12 cellular contexts compared by ENCODE assay signal in the genomic region with DNA sequence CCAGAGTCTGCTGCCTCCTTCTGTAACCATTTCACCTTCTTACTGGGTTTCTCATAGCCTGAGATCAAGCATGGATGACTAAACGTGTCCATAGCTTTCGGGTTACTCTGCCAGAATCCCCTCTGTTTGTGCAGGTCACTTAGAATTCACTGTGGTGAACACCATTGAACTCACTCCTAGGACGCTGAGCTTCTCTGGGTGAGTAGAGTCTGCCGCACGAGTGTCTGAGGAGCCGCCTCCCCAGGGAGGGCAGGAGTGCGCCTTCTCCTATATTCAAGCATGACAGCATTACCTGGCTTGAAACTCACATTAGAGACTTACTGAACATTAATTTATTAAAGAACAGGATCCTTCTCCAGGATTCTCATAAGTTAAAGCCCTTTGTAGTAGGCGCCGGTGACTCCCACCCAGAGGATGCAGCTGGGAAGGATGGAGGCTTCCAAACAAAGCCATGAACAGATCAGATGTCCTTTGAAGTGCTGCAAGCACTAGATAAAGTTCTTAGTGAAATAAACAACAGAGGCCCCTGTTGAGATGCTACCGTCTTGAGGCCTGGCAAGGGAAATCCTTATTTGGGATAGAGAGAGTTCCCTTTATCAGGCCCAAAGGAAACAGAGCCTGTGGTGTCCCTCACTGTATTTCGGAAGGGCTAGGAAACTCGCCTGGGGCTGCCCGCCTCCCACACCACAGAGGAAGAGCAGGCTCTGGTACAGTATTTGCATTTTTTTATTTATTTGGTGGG.
DNase-seq lines count a peak whose midpoint lies in the region; ATAC-seq, FAIRE-seq and TF ChIP-seq lines count a peak whose summit lies in the region.
"Had no signal": no experiment of that assay in that cellular context is flagged by ENCODE, and none has a peak within 500 bp of the region (broad histone marks: within the 10 kb centered on the region; RNA-seq: fewer than 3 reads in every experiment).

No MANE protein-coding gene starts in this region.

- CTCF ChIA-PET in A549 (lab: Yijun Ruan, JAX) = interaction anchor here (0.9 to 1.8 kb wide), 3 partner anchors 11 to 231 kb away, joined by 3 to 6 read pairs (median 3); no protein-coding TSS in a partner anchor
- CTCF ChIA-PET in HEK293T (lab: Yijun Ruan, JAX) = no interaction called here
- CTCF ChIA-PET in activated CD8-positive, alpha-beta T cell treated with anti-CD3 and anti-CD28 coated beads for 36 hours (lab: Charles Lee) = interaction anchor here (0.8 to 3.2 kb wide), 3 partner anchors 9 to 62 kb away, joined by 3 to 11 read pairs (median 4); no protein-coding TSS in a partner anchor

- POLR2A ChIA-PET in A549 (lab: Yijun Ruan, JAX) (no interaction called here), HEK293T (lab: Yijun Ruan, JAX) (no interaction called here)
- POLR2A ChIA-PET in activated CD8-positive, alpha-beta T cell treated with anti-CD3 and anti-CD28 coated beads for 36 hours (lab: Charles Lee) = interaction anchor here (0.9 to 1.3 kb wide), 5 partner anchors 9 to 145 kb away, joined by 3 to 4 read pairs (median 3); no protein-coding TSS in a partner anchor

- WGBS in A549 (ENCODE audit: missing lambda C conversion rate) = 85% methylated on average over 13 of the region's 13 CpGs

- peaks cover 100% of the 10 kb centered on the region for H3K4me1 ChIP-seq in A549
- H3K4me1 ChIP-seq: colonic mucosa, HAP-1 had no signal

- H3K9me3 Mint-ChIP-seq in activated CD8-positive, alpha-beta T cell treated with anti-CD3 and anti-CD28 coated beads for 36 hours = no peaks in the 10 kb centered on the region

- peaks cover 3% of the 10 kb centered on the region for H3K36me3 Mint-ChIP-seq in activated CD8-positive, alpha-beta T cell treated with anti-CD3 and anti-CD28 coated beads for 36 hours (ENCODE audit: low read depth)

- no peak for TF ChIP-seq EP300 in A549 (IDR thresholded peaks at IDR 0.05)

- no peak overlapping the region for H3K4me3 Mint-ChIP-seq in activated CD8-positive, alpha-beta T cell treated with anti-CD3 and anti-CD28 coated beads for 36 hours

- TF ChIP-seq RAD21 in A549 (conservative IDR thresholded peaks at IDR 0.05 in 1 of 2, IDR thresholded peaks at IDR 0.05 in 1 of 2) = no peak

- H3K27ac ChIP-seq in A549 = peak overlapping the region; percentile 77 to 88

- FAIRE-seq in A549 (lab: Jason Lieb, UNC) = no peak

- no peak for TF ChIP-seq POLR2A in A549 (IDR thresholded peaks at IDR 0.05; ENCODE audit: low read length)

- H3K9me3 ChIP-seq in A549 = no peaks in the 10 kb centered on the region
- H3K9me3 ChIP-seq: colonic mucosa, HAP-1 had no signal

- intact Hi-C loops in activated CD8-positive, alpha-beta T cell treated with anti-CD3 and anti-CD28 coated beads for 36 hours (cut with micrococcal nuclease) = loop anchor here (5.0 kb wide), 1 partner anchor 83 kb away; no protein-coding TSS in a partner anchor
- intact Hi-C loops in posterior cingulate gyrus (cut with DNase I) = loop anchor here (10.0 kb wide), 1 partner anchor 100 kb away; no protein-coding TSS in a partner anchor

- peak overlapping the region; percentile 68 for H3K4me2 ChIP-seq in A549

- DNase-seq in A549 (ENCODE audit: low read depth in 1 of 2, low spot score in 1 of 2) (no peak), HEK293T (ENCODE audit: extremely low spot score) (peak; percentile 46), iris pigment epithelial cell (ENCODE audit: low read depth) (peak; percentile 69), DMS53 (lab: John Stamatoyannopoulos, UW) (no peak), posterior cingulate gyrus (no peak), NCI-H82 treated with DMSO at 0.1 percent for 48 hours (lab: John Stamatoyannopoulos, UW; ENCODE audit: unreplicated experiment) (no peak)
- DNase-seq in activated CD8-positive, alpha-beta T cell treated with anti-CD3 and anti-CD28 coated beads for 36 hours = no peak
- DNase-seq: activated CD8-positive, alpha-beta memory T cell treated with anti-CD3 and anti-CD28 coated beads for 24 hours; colonic mucosa; islet precursor cell had no signal

- ATAC-seq in A549 (no peak), GM21381 (IDR thresholded peaks at IDR 0.05; ENCODE audit: unreplicated experiment) (no peak)
- ATAC-seq in activated CD8-positive, alpha-beta T cell treated with anti-CD3 and anti-CD28 coated beads for 36 hours = no peak

- TF ChIP-seq CTCF in A549 (IDR thresholded peaks at IDR 0.05) = no peak
- no peak for TF ChIP-seq CTCF in activated CD8-positive, alpha-beta T cell treated with anti-CD3 and anti-CD28 coated beads for 36 hours (IDR thresholded peaks at IDR 0.05)

- no peak overlapping the region for H3K4me3 ChIP-seq in A549
- H3K4me3 ChIP-seq: colonic mucosa, HAP-1 had no signal

- H3K27me3 Mint-ChIP-seq in activated CD8-positive, alpha-beta T cell treated with anti-CD3 and anti-CD28 coated beads for 36 hours = no peaks in the 10 kb centered on the region

- H3K27ac Mint-ChIP-seq in activated CD8-positive, alpha-beta T cell treated with anti-CD3 and anti-CD28 coated beads for 36 hours = peak overlapping the region; percentile 96

- peaks cover 63% of the 10 kb centered on the region for H3K4me1 Mint-ChIP-seq in activated CD8-positive, alpha-beta T cell treated with anti-CD3 and anti-CD28 coated beads for 36 hours (ENCODE audit: low read depth)

TF ChIP-seq in A549, 52 proteins besides CTCF, POLR2A, EP300 and RAD21:
- TF ChIP-seq, protein P1, sequence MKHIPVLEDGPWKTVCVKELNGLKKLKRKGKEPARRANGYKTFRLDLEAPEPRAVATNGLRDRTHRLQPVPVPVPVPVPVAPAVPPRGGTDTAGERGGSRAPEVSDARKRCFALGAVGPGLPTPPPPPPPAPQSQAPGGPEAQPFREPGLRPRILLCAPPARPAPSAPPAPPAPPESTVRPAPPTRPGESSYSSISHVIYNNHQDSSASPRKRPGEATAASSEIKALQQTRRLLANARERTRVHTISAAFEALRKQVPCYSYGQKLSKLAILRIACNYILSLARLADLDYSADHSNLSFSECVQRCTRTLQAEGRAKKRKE (CRISPR knock-in tag; IDR thresholded peaks at IDR 0.05; ENCODE audit: low read depth) = no peak
- TF ChIP-seq HOXB5 (CRISPR knock-in tag; IDR thresholded peaks at IDR 0.05) = no peak
TF ChIP-seq in A549: peak in this region for 0.

TF ChIP-seq in HEK293T, 16 proteins besides CTCF, POLR2A, EP300 and RAD21:
- TF ChIP-seq FOXA1 (IDR thresholded peaks at IDR 0.05) = no peak
- TF ChIP-seq LEF1 (IDR thresholded peaks at IDR 0.05; ENCODE audit: borderline replicate concordance) = no peak
- TF ChIP-seq SUZ12 (IDR thresholded peaks at IDR 0.05) = no peak
- TF ChIP-seq CTBP1 (IDR thresholded peaks at IDR 0.05; ENCODE audit: borderline replicate concordance) = no peak
- no peak for TF ChIP-seq FOXM1 (IDR thresholded peaks at IDR 0.05; ENCODE audit: borderline replicate concordance)
- TF ChIP-seq BHLHE40 (IDR thresholded peaks at IDR 0.05; ENCODE audit: borderline replicate concordance) = no peak
- TF ChIP-seq ELF4 (IDR thresholded peaks at IDR 0.05) = no peak
- TF ChIP-seq NFRKB (IDR thresholded peaks at IDR 0.05) = no peak
- no peak for TF ChIP-seq FOXK2 (IDR thresholded peaks at IDR 0.05)
- TF ChIP-seq L3MBTL2 (conservative IDR thresholded peaks at IDR 0.05) = no peak
- TF ChIP-seq ARNT (IDR thresholded peaks at IDR 0.05) = no peak
- no peak for TF ChIP-seq TARDBP (IDR thresholded peaks at IDR 0.05)
- TF ChIP-seq SP1 (IDR thresholded peaks at IDR 0.05) = no peak

Comparison
In these comparisons a context has a peak if more than half of its experiments do, and no peak if none do; other contexts are left out.
1. DNase-seq: peak in HEK293T (single experiment) and iris pigment epithelial cell (single experiment); none in A549 (0 of 2), activated CD8-positive, alpha-beta T cell treated with anti-CD3 and anti-CD28 coated beads for 36 hours (single experiment), DMS53 (single experiment), posterior cingulate gyrus (0 of 10) and NCI-H82 treated with DMSO at 0.1 percent for 48 hours (single experiment).